In the genomic region with DNA sequence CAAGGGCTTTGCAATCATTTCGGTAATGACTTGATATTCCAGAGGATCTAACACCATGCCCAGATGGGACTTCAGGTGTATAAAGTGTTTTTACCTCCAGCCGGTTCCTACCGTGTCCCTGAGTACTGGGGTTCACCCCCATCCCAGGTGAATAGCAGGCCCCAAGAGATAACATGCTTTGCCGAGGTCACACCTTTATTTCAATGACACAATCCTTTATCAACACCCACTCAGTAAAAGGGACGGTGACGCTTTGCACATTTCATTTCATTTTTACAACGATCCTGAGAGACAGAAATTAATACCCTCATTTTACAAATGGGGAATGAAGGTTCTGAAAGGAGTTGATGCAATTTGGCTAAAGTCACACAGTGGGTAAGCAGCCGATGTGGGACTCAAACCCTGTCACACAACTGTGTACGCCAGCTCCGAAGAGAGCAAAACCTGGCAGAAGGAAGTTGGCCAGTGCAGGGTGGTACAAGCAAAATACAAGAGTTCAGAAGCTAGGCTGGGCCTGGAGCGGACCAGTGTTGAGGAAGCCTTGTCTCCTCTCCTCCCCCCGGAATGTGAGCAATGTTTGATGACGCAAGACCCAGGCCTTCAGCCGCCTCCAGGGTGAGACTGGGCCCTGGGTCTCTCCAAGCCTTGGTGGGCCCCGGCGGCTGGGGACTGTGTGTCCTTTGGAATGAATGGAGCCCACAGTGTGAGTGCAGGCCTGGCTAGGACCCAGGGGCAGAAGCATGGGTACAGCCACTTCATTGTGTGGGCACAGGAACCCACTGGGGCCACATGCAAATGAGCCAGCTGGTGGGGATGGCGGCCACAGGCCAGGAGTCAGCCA, we compare ENCODE assay signal across 19 cellular contexts.
A peak's percentile ranks its signal among the peaks of the same experiment; 100 is the strongest.
DNase-seq lines count a peak whose midpoint lies in the region; ATAC-seq, FAIRE-seq and TF ChIP-seq lines count a peak whose summit lies in the region.
"Had no signal": no experiment of that assay in that cellular context is flagged by ENCODE, and none has a peak within 500 bp of the region (broad histone marks: within the 10 kb centered on the region; RNA-seq: fewer than 3 reads in every experiment).

No MANE protein-coding gene starts in this region.

- ATAC-seq in HepG2 (peak; percentile 90), right lobe of liver (no peak), upper lobe of right lung (peak; percentile 43)

- no peaks in the 10 kb centered on the region for H3K36me3 ChIP-seq in HepG2 (replicated peaks in 1 of 2; ENCODE audit: control insufficient read depth in 1 of 2, insufficient read depth in 2 of 2, low read length in 2 of 2)
- H3K36me3 ChIP-seq in right lobe of liver = no peaks in the 10 kb centered on the region
- H3K36me3 ChIP-seq in upper lobe of right lung = no peaks in the 10 kb centered on the region
- no peaks in the 10 kb centered on the region for H3K36me3 ChIP-seq in sigmoid colon
- H3K36me3 ChIP-seq: transverse colon had no signal

- H3K9me3 Mint-ChIP-seq in activated naive CD8-positive, alpha-beta T cell treated with anti-CD3 and anti-CD28 coated beads for 36 hours = no peaks in the 10 kb centered on the region

- H3K27me3 ChIP-seq in HepG2 (ENCODE audit: control insufficient read depth in 1 of 2, insufficient read depth in 2 of 2, low read length in 2 of 2) (peaks cover 1 to 21% of the 10 kb centered on the region in 2 experiments; a peak in 3 of 5 replicates), right lobe of liver (no peaks in the 10 kb centered on the region), upper lobe of right lung (no peaks in the 10 kb centered on the region), sigmoid colon (peaks cover 0 to 3% (median 0%) of the 10 kb centered on the region in 3 donors)
- H3K27me3 ChIP-seq: transverse colon had no signal

- H3K9me3 ChIP-seq in HepG2 (ENCODE audit: low read length) (no peaks in the 10 kb centered on the region), right lobe of liver (no peaks in the 10 kb centered on the region), upper lobe of right lung (no peaks in the 10 kb centered on the region), sigmoid colon (no peaks in the 10 kb centered on the region)
- H3K9me3 ChIP-seq: transverse colon had no signal

- no peak for TF ChIP-seq EP300 in HepG2 (IDR thresholded peaks at IDR 0.05; ENCODE audit: low read depth in 2 of 2, low read length in 2 of 2)
- no peak for TF ChIP-seq EP300 in HepG2 (CRISPR knock-in tag; IDR thresholded peaks at IDR 0.05; ENCODE audit: borderline replicate concordance)
- no peak for TF ChIP-seq EP300 in sigmoid colon (IDR thresholded peaks at IDR 0.05)

- POLR2A ChIA-PET in HepG2 (lab: Yijun Ruan, JAX) = no interaction called here

- CTCF ChIA-PET in HepG2 (lab: Yijun Ruan, JAX; ENCODE audit: low intra/inter-chr PET ratio, low total read pairs) = no interaction called here

- intact Hi-C loops in HepG2 (cut with micrococcal nuclease; ENCODE audit: unreplicated experiment) (no loop called here), right lobe of liver (cut with DNase I) (no loop called here), upper lobe of right lung (cut with DNase I) (no loop called here), sigmoid colon (cut with DNase I) (no loop called here)

- 0 out of 2 replicates have a peak overlapping the region, but pooled peaks have one; percentile 1 for H3K4me2 ChIP-seq in HepG2 (ENCODE audit: low read depth, low read length)

- TF ChIP-seq RAD21 in HepG2 (CRISPR knock-in tag; IDR thresholded peaks at IDR 0.05) = no peak

- H3K4me1 ChIP-seq in HepG2 (ENCODE audit: insufficient read depth, low read length) (peaks cover 15% of the 10 kb centered on the region; the same call in 1 of the 2 replicates), right lobe of liver (peaks cover 0 to 5% (median 0%) of the 10 kb centered on the region in 4 donors), upper lobe of right lung (peaks cover 7% of the 10 kb centered on the region), sigmoid colon (no peaks in the 10 kb centered on the region)
- H3K4me1 ChIP-seq: transverse colon had no signal

- H3K27me3 Mint-ChIP-seq in activated naive CD8-positive, alpha-beta T cell treated with anti-CD3 and anti-CD28 coated beads for 36 hours = no peaks in the 10 kb centered on the region

- H3K4me3 ChIP-seq in HepG2 (replicated peaks in 1 of 3; ENCODE audit: insufficient read depth in 1 of 3, low read depth in 2 of 3, low read length in 3 of 3) (no peak overlapping the region), right lobe of liver (no peak overlapping the region), upper lobe of right lung (no peak overlapping the region), sigmoid colon (no peak overlapping the region)
- H3K4me3 ChIP-seq: transverse colon had no signal

- no peak overlapping the region for H2AFZ ChIP-seq in HepG2 (ENCODE audit: low read length)

- H3K27ac ChIP-seq in HepG2 (ENCODE audit: extremely low read length, insufficient read depth, low read length) (no peak overlapping the region), right lobe of liver (no peak overlapping the region), upper lobe of right lung (no peak overlapping the region), sigmoid colon (no peak overlapping the region)
- H3K27ac ChIP-seq: transverse colon had no signal

- H3K4me1 Mint-ChIP-seq in activated naive CD8-positive, alpha-beta T cell treated with anti-CD3 and anti-CD28 coated beads for 36 hours = no peaks in the 10 kb centered on the region
- H3K4me1 Mint-ChIP-seq: CD8-positive, alpha-beta memory T cell had no signal

- no peak overlapping the region for H3K4me3 Mint-ChIP-seq in activated naive CD8-positive, alpha-beta T cell treated with anti-CD3 and anti-CD28 coated beads for 36 hours
- H3K4me3 Mint-ChIP-seq: CD8-positive, alpha-beta memory T cell had no signal

- FAIRE-seq in HepG2 (lab: Jason Lieb, UNC) (peak; percentile 76), frontal cortex (lab: Jason Lieb, UNC) (no peak)
- FAIRE-seq: G401.6, GM12892 had no signal

- in situ Hi-C loops in HepG2 (cut with HindIII; ENCODE audit: extremely low pct_ligation_motif_present, low pct_unique_long_range_greater_than_20kb) = no loop called here

- WGBS in HepG2 (ENCODE audit: low lambda C conversion rate) = 54% methylated on average over 17 of the region's 17 CpGs
- 91% methylated on average over 8 of the region's 17 CpGs for WGBS in right lobe of liver (ENCODE audit: insufficient coverage, low coverage, low lambda C conversion rate, missing lambda C conversion rate)
- WGBS in sigmoid colon, 2 donors = 86 to 91% methylated on average over 17 of the region's 17 CpGs

- no peak overlapping the region for H3K27ac Mint-ChIP-seq in activated naive CD8-positive, alpha-beta T cell treated with anti-CD3 and anti-CD28 coated beads for 36 hours
- H3K27ac Mint-ChIP-seq: CD8-positive, alpha-beta memory T cell; progenitor cell of endocrine pancreas had no signal

- H4K20me1 ChIP-seq in HepG2 (ENCODE audit: insufficient read depth, low read length) = no peaks in the 10 kb centered on the region

- no TSS peak for BruUV-seq in HepG2 (replicated peaks; lab: Mats Ljungman, UMichigan)

- H3K79me2 ChIP-seq in HepG2 (ENCODE audit: insufficient read depth, low read length) = no peaks in the 10 kb centered on the region

- H3K36me3 Mint-ChIP-seq in activated naive CD8-positive, alpha-beta T cell treated with anti-CD3 and anti-CD28 coated beads for 36 hours = no peaks in the 10 kb centered on the region
- H3K36me3 Mint-ChIP-seq: CD8-positive, alpha-beta memory T cell had no signal

- H3K9ac ChIP-seq in HepG2 (ENCODE audit: insufficient read depth, low read depth, low read length) = no peak overlapping the region

- no peak for TF ChIP-seq POLR2A in HepG2 (IDR thresholded peaks at IDR 0.05; ENCODE audit: insufficient read depth in 1 of 2, low read depth in 2 of 2, low read length in 2 of 2)
- TF ChIP-seq POLR2A in right lobe of liver (IDR thresholded peaks at IDR 0.05) = no peak
- TF ChIP-seq POLR2A in sigmoid colon (IDR thresholded peaks at IDR 0.05) = no peak

- TF ChIP-seq CTCF in HepG2 (CRISPR knock-in tag; IDR thresholded peaks at IDR 0.05) = no peak
- no peak for TF ChIP-seq CTCF in right lobe of liver (IDR thresholded peaks at IDR 0.05)
- no peak for TF ChIP-seq CTCF in upper lobe of right lung (IDR thresholded peaks at IDR 0.05)
- no peak for TF ChIP-seq CTCF in sigmoid colon (IDR thresholded peaks at IDR 0.05)

- DNase-seq in HepG2 (ENCODE audit: low spot score) = peak; percentile 68
- no peak for DNase-seq in right lobe of liver
- peak; percentile 44 to 48 for DNase-seq in frontal cortex (ENCODE audit: low spot score in 2 of 2)
- peak; percentile 60 for DNase-seq in middle frontal gyrus (ENCODE audit: extremely low spot score, low spot score)
- no peak for DNase-seq in upper lobe of right lung
- DNase-seq in sigmoid colon = no peak
- no peak for DNase-seq in activated naive CD8-positive, alpha-beta T cell treated with anti-CD3 and anti-CD28 coated beads for 36 hours
- DNase-seq in hepatic stellate cell (ENCODE audit: low spot score) = no peak
- DNase-seq: ACHN; activated effector memory CD4-positive, alpha-beta T cell treated with Interleukin-2 at 50 U/mL for 16 hours; CD8-positive, alpha-beta memory T cell; KBM-7; NCI-H1417; NCI-H524; OCI-M1; transverse colon had no signal

TF ChIP-seq in HepG2, 621 proteins besides CTCF, POLR2A, EP300 and RAD21 (continues in another document):
- no peak for TF ChIP-seq KLF9 (CRISPR knock-in tag; IDR thresholded peaks at IDR 0.05; ENCODE audit: low read depth)
- no peak for TF ChIP-seq FLYWCH1 (CRISPR knock-in tag; IDR thresholded peaks at IDR 0.05)
- TF ChIP-seq JUNB (CRISPR knock-in tag; IDR thresholded peaks at IDR 0.05; ENCODE audit: borderline replicate concordance) = no peak
- no peak for TF ChIP-seq GLI4 (CRISPR knock-in tag; IDR thresholded peaks at IDR 0.05; ENCODE audit: borderline replicate concordance)
- TF ChIP-seq, protein P1, sequence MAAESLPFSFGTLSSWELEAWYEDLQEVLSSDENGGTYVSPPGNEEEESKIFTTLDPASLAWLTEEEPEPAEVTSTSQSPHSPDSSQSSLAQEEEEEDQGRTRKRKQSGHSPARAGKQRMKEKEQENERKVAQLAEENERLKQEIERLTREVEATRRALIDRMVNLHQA (CRISPR knock-in tag; IDR thresholded peaks at IDR 0.05) = no peak
- no peak for TF ChIP-seq ZNF20 (CRISPR knock-in tag; IDR thresholded peaks at IDR 0.05)
- TF ChIP-seq, protein P2, sequence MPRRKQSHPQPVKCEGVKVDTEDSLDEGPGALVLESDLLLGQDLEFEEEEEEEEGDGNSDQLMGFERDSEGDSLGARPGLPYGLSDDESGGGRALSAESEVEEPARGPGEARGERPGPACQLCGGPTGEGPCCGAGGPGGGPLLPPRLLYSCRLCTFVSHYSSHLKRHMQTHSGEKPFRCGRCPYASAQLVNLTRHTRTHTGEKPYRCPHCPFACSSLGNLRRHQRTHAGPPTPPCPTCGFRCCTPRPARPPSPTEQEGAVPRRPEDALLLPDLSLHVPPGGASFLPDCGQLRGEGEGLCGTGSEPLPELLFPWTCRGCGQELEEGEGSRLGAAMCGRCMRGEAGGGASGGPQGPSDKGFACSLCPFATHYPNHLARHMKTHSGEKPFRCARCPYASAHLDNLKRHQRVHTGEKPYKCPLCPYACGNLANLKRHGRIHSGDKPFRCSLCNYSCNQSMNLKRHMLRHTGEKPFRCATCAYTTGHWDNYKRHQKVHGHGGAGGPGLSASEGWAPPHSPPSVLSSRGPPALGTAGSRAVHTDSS (CRISPR knock-in tag; conservative IDR thresholded peaks at IDR 0.05) = no peak
- no peak for TF ChIP-seq RBAK (CRISPR knock-in tag; IDR thresholded peaks at IDR 0.05)

Comparison
In these comparisons a context has a peak if more than half of its experiments do, and no peak if none do; other contexts are left out.
1. ATAC-seq: peak in HepG2 (single experiment) and upper lobe of right lung (single experiment); none in right lobe of liver (0 of 4).
2. DNase-seq: peak in HepG2 (single experiment), frontal cortex (2 of 2) and middle frontal gyrus (single experiment); none in right lobe of liver (0 of 3), upper lobe of right lung (single experiment), sigmoid colon (single experiment), activated naive CD8-positive, alpha-beta T cell treated with anti-CD3 and anti-CD28 coated beads for 36 hours (single experiment) and hepatic stellate cell (single experiment).